ENCODE assay signal across 8 cellular contexts in genomic region chr9:129035838-129036237, GRCh38. TPM values are rescaled to one million over a fixed set of nuclear protein-coding genes. Genes with fewer than 3 reads are reported as not detected.
A peak's percentile ranks its signal among the peaks of the same experiment; 100 is the strongest.
DNase-seq lines count a peak whose midpoint lies in the region; ATAC-seq and TF ChIP-seq lines count a peak whose summit lies in the region.
"Not testable (repeated sequence)": the region's sequence is repeated elsewhere in the genome, so short reads cannot be mapped to it uniquely, and the experiment has no call there.

No MANE protein-coding gene starts in this region.

- peak overlapping the region; percentile 74 for H2BK120ac ChIP-seq in IMR-90 (ENCODE audit: low read depth, low read length)

- CTCF ChIA-PET in IMR-90 (lab: Yijun Ruan, JAX): interaction anchor here (0.5 kb wide), 1 partner anchor 70 kb away, joined by 3 read pairs; no protein-coding TSS in a partner anchor

- not testable (repeated sequence) for TF ChIP-seq CTCF in 22Rv1 (IDR thresholded peaks at IDR 0.05); IMR-90 (conservative IDR thresholded peaks at IDR 0.05; ENCODE audit: low read depth, low read length); WI38 (IDR thresholded peaks at IDR 0.05; ENCODE audit: low read depth, low read length); brain microvascular endothelial cell (IDR thresholded peaks at IDR 0.05; ENCODE audit: low read depth, low read length, missing control alignments); gastroesophageal sphincter (IDR thresholded peaks at IDR 0.05)

- H2BK15ac ChIP-seq in IMR-90 (ENCODE audit: low read depth, low read length): peak overlapping the region; percentile 59; the same call in 1 of the 3 replicates

- peak overlapping the region; percentile 98 for H2AFZ ChIP-seq in IMR-90 (replicated peaks; ENCODE audit: low read length, poor library complexity)

- H3K36me3 ChIP-seq in IMR-90 (ENCODE audit: control insufficient read depth, insufficient read depth, low read length); brain microvascular endothelial cell (replicated peaks); gastroesophageal sphincter; mesodermal cell (ENCODE audit: control insufficient read depth, insufficient read depth, low read length): not testable (repeated sequence)

- peak overlapping the region; percentile 82 for H4K91ac ChIP-seq in IMR-90 (ENCODE audit: insufficient read depth, low read depth, low read length)

- BruUV-seq in IMR-90 (replicated peaks; lab: Mats Ljungman, UMichigan): not testable (repeated sequence)

- not testable (repeated sequence) for H2BK20ac ChIP-seq in IMR-90 (ENCODE audit: low read depth, low read length)

- intact Hi-C loops in IMR-90 (cut with micrococcal nuclease): not testable (repeated sequence)

- WGBS in IMR-90 (ENCODE audit: extremely low coverage in 2 of 2, insufficient read length in 1 of 2), 2 experiments: 100% methylated on average over 1 of the region's 13 CpGs; no CpG with 5 or more reads in 1 of the 2 experiments
- WGBS in gastroesophageal sphincter (ENCODE audit: low coverage in 1 of 2), 2 donors: 0 to 20% methylated on average over 2 to 6 of the region's 13 CpGs
- 81 to 82% methylated on average over 12 to 13 of the region's 13 CpGs for WGBS in mesodermal cell (ENCODE audit: insufficient coverage in 2 of 2), 2 experiments

- H3K4me2 ChIP-seq in IMR-90 (ENCODE audit: low read depth, low read length): peak overlapping the region; percentile 95

- H4K8ac ChIP-seq in IMR-90 (ENCODE audit: low read depth in 2 of 2, low read length in 2 of 2): peak overlapping the region; percentile 94 to 98

- peak overlapping the region; percentile 83 for H3K4ac ChIP-seq in IMR-90 (ENCODE audit: low read depth, low read length)

- 0 out of 2 replicates have a peak, but pooled peaks cover 10% of the 10 kb centered on the region for H3K9me1 ChIP-seq in IMR-90 (ENCODE audit: insufficient read depth, low read length)

- 0 out of 2 replicates have a peak overlapping the region, but pooled peaks have one; percentile 1 for H2AK5ac ChIP-seq in IMR-90 (ENCODE audit: low read depth, low read length)

- H4K20me1 ChIP-seq in IMR-90 (ENCODE audit: insufficient read depth, low read length): peaks cover 13% of the 10 kb centered on the region

- not testable (repeated sequence) for TF ChIP-seq RAD21 in IMR-90 (IDR thresholded peaks at IDR 0.05; ENCODE audit: low read length)

- H3K4me1 ChIP-seq in IMR-90 (ENCODE audit: control insufficient read depth, insufficient read depth, low read length): peaks cover 14% of the 10 kb centered on the region
- H3K4me1 ChIP-seq in gastroesophageal sphincter: peaks cover 0 to 47% (median 16%) of the 10 kb centered on the region in 3 donors
- H3K4me1 ChIP-seq in mesodermal cell (ENCODE audit: control insufficient read depth, insufficient read depth, low read length, poor library complexity, severe bottlenecking): peaks cover 14% of the 10 kb centered on the region

- TF ChIP-seq POLR2A in IMR-90 (IDR thresholded peaks at IDR 0.05; ENCODE audit: low read depth, low read length); gastroesophageal sphincter (IDR thresholded peaks at IDR 0.05): not testable (repeated sequence)

- H3K18ac ChIP-seq in IMR-90 (ENCODE audit: low read depth, low read length): peak overlapping the region; percentile 62

- ATAC-seq in GM19324 (IDR thresholded peaks at IDR 0.05; ENCODE audit: low FRiP score, unreplicated experiment): peak; percentile 2
- ATAC-seq in IMR-90 (ENCODE audit: low read depth): peak; percentile 16
- peak; percentile 30 for ATAC-seq in gastroesophageal sphincter

- H3K56ac ChIP-seq in IMR-90 (ENCODE audit: extremely low read depth, insufficient read depth, low read length): peak overlapping the region; percentile 49; the same call in 1 of the 2 replicates

- DNase-seq in IMR-90; brain microvascular endothelial cell; skeletal muscle cell (ENCODE audit: low read depth): not testable (repeated sequence)

- H3K14ac ChIP-seq in IMR-90 (replicated peaks; ENCODE audit: low read depth, low read length): peak overlapping the region; percentile 91

- H3K27me3 ChIP-seq in IMR-90 (ENCODE audit: control insufficient read depth, insufficient read depth, low read length); brain microvascular endothelial cell (replicated peaks); gastroesophageal sphincter: not testable (repeated sequence)

- peak overlapping the region; percentile 85 for H3K9ac ChIP-seq in IMR-90 (ENCODE audit: low read depth, low read length)

- H3K9me3 ChIP-seq in IMR-90 (ENCODE audit: control insufficient read depth, insufficient read depth, low read length); gastroesophageal sphincter; mesodermal cell (ENCODE audit: control insufficient read depth, low read length): not testable (repeated sequence)

- H3K79me1 ChIP-seq in IMR-90 (ENCODE audit: low read depth in 1 of 2, low read length in 2 of 2): peaks cover 14 to 36% of the 10 kb centered on the region in 2 experiments; a peak in 3 of 4 replicates

- peak overlapping the region; percentile 93 for H4K5ac ChIP-seq in IMR-90 (ENCODE audit: low read depth, low read length)

- H2BK5ac ChIP-seq in IMR-90 (ENCODE audit: low read depth, low read length, poor library complexity, severe bottlenecking): peak overlapping the region; percentile 74

- peak overlapping the region; percentile 83 for H3K23ac ChIP-seq in IMR-90 (ENCODE audit: low read depth, low read length)

- in situ Hi-C loops in IMR-90 (cut with MboI; ENCODE audit: low sequenced_read_pairs); brain microvascular endothelial cell (cut with HindIII; ENCODE audit: low pct_ligation_motif_present, low sequenced_read_pairs): not testable (repeated sequence)

- TF ChIP-seq EP300 in gastroesophageal sphincter (IDR thresholded peaks at IDR 0.05): not testable (repeated sequence)

- peak overlapping the region; percentile 42 for H3K4me3 ChIP-seq in IMR-90 (ENCODE audit: insufficient read depth, low read depth, low read length)
- H3K4me3 ChIP-seq in WI38 (ENCODE audit: low read depth, low read length): peak overlapping the region; percentile 43
- H3K4me3 ChIP-seq in brain microvascular endothelial cell (ENCODE audit: low read depth, low read length): peak overlapping the region; percentile 48
- peak overlapping the region; percentile 41 to 95 for H3K4me3 ChIP-seq in gastroesophageal sphincter
- not testable (repeated sequence) for H3K4me3 ChIP-seq in mesodermal cell (ENCODE audit: extremely low read depth, insufficient read depth, low read length, poor library complexity, severe bottlenecking)
- H3K4me3 ChIP-seq in skeletal muscle cell (ENCODE audit: low read depth, low read length): peak overlapping the region; percentile 41

- POLR2A ChIA-PET in IMR-90 (lab: Charles Lee; ENCODE audit: unreplicated experiment): not testable (repeated sequence)

- H2AK9ac ChIP-seq in IMR-90 (replicated peaks; ENCODE audit: low read depth, low read length, poor library complexity): peak overlapping the region; percentile 73

- dilution Hi-C loops in IMR-90 (cut with HindIII; ENCODE audit: low sequenced_read_pairs, unreplicated experiment): not testable (repeated sequence)

- peak overlapping the region; percentile 77 for H3K27ac ChIP-seq in 22Rv1
- peak overlapping the region; percentile 77 for H3K27ac ChIP-seq in IMR-90 (ENCODE audit: insufficient read depth, low read length)
- not testable (repeated sequence) for H3K27ac ChIP-seq in brain microvascular endothelial cell
- H3K27ac ChIP-seq in gastroesophageal sphincter: peak overlapping the region; percentile 55 to 93 (median 90)
- H3K27ac ChIP-seq in mesodermal cell (ENCODE audit: low read depth, low read length, severe bottlenecking): peak overlapping the region; percentile 59

RNA-seq across cellular contexts. Expression of gene MIGA2, which starts 0.6 kb away (rescaled TPM):
- total RNA-seq in IMR-90 (2012; rRNA removed) (9.7 and 12.5 TPM in 2 replicates), gastroesophageal sphincter (10 to 100 TPM; 16.2 to 38.3 (median 24.6) TPM)
- polyA plus RNA-seq in IMR-90 (2012; rRNA removed): 25.3 and 25.9 TPM in 2 replicates
- 22.2 and 23.0 TPM in 2 replicates for polyA plus RNA-seq in IMR-90 (2012; cell fraction: cytosol; rRNA removed)
- 87.9 and 243 TPM in 2 replicates for polyA plus RNA-seq in IMR-90 (2012; cell fraction: nucleus; rRNA removed; ENCODE audit: low replicate concordance)
- 15.4 TPM for polyA plus RNA-seq in mesodermal cell (2013, experiment 1 of 2)
- 14.2 TPM for polyA plus RNA-seq in mesodermal cell (2013, experiment 2 of 2)

RNA-seq across cellular contexts. Expression of gene SH3GLB2, which starts 7.7 kb away (rescaled TPM):
- total RNA-seq in IMR-90 (2012; rRNA removed) (26.4 and 36.4 TPM in 2 replicates), gastroesophageal sphincter (100 to 1,000 TPM in 1 of 4 donors, 10 to 100 TPM in 3; 80.3 to 123 (median 83.6) TPM)
- polyA plus RNA-seq in IMR-90 (2012; rRNA removed): 68.4 and 72.1 TPM in 2 replicates
- polyA plus RNA-seq in IMR-90 (2012; cell fraction: cytosol; rRNA removed): 29.3 and 50.5 TPM in 2 replicates
- 357 and 697 TPM in 2 replicates for polyA plus RNA-seq in IMR-90 (2012; cell fraction: nucleus; rRNA removed; ENCODE audit: low replicate concordance)
- polyA plus RNA-seq in mesodermal cell (2013, experiment 1 of 2): 54.4 TPM
- 46.7 TPM for polyA plus RNA-seq in mesodermal cell (2013, experiment 2 of 2)

RNA-seq across cellular contexts. Expression of gene DOLPP1, which starts 45.1 kb away (rescaled TPM):
- total RNA-seq in IMR-90 (2012; rRNA removed) (6.7 and 7.0 TPM in 2 replicates), gastroesophageal sphincter (1 to 10 TPM; 2.7 to 6.2 (median 6.0) TPM)
- polyA plus RNA-seq in IMR-90 (2012; rRNA removed): 16.5 and 17.1 TPM in 2 replicates
- polyA plus RNA-seq in IMR-90 (2012; cell fraction: cytosol; rRNA removed): 15.2 and 19.2 TPM in 2 replicates
- polyA plus RNA-seq in IMR-90 (2012; cell fraction: nucleus; rRNA removed; ENCODE audit: low replicate concordance): 8.7 and 13.8 TPM in 2 replicates
- 18.4 TPM for polyA plus RNA-seq in mesodermal cell (2013, experiment 1 of 2)
- polyA plus RNA-seq in mesodermal cell (2013, experiment 2 of 2): 14.8 TPM
